ENCODE assay signal across 17 cellular contexts in genomic region chr2:216970369-216970915, GRCh38.
DNase-seq lines count a peak whose midpoint lies in the region; ATAC-seq, FAIRE-seq and TF ChIP-seq lines count a peak whose summit lies in the region.
"Had no signal": no experiment of that assay in that cellular context is flagged by ENCODE, and none has a peak within 500 bp of the region (broad histone marks: within the 10 kb centered on the region; RNA-seq: fewer than 3 reads in every experiment).

No MANE protein-coding gene starts in this region.

- no peak overlapping the region for H3K14ac ChIP-seq in H1 (ENCODE audit: insufficient read length)

- no peaks in the 10 kb centered on the region for H3K9me3 ChIP-seq in right atrium auricular region
- no peaks in the 10 kb centered on the region for H3K9me3 ChIP-seq in ascending aorta
- no peaks in the 10 kb centered on the region for H3K9me3 ChIP-seq in H1 (ENCODE audit: insufficient read depth in 2 of 2, low read depth in 1 of 2, low read length in 1 of 2)
- H3K9me3 ChIP-seq in aorta (ENCODE audit: control insufficient read depth, low read length), result no peaks in the 10 kb centered on the region
- no peaks in the 10 kb centered on the region for H3K9me3 ChIP-seq in effector memory CD4-positive, alpha-beta T cell (ENCODE audit: control insufficient read depth, low read length)
- H3K9me3 ChIP-seq: BLaER1 had no signal

- no peak for TF ChIP-seq POLR2A in H1 (IDR thresholded peaks at IDR 0.05; ENCODE audit: control extremely low read depth in 1 of 2, low read depth in 2 of 2, low read length in 2 of 2)

- no peak overlapping the region for H3K4me2 ChIP-seq in H1 (ENCODE audit: insufficient read depth in 1 of 2, low read depth in 2 of 2, low read length in 2 of 2)
- H3K4me2 ChIP-seq: BLaER1 had no signal

- no peak overlapping the region for H2BK15ac ChIP-seq in H1 (ENCODE audit: low read length)

- no peaks in the 10 kb centered on the region for H4K20me1 ChIP-seq in H1 (replicated peaks in 1 of 2; ENCODE audit: control insufficient read depth in 1 of 2, insufficient read depth in 2 of 2, low read length in 2 of 2)
- H4K20me1 ChIP-seq: BLaER1 had no signal

- H2BK120ac ChIP-seq in H1 (replicated peaks; ENCODE audit: low read depth, low read length), result no peak overlapping the region

- H4K5ac ChIP-seq in H1 (ENCODE audit: insufficient read length, low read depth, low read length), result no peak overlapping the region

- H3K79me2 ChIP-seq in H1 (ENCODE audit: control insufficient read depth in 1 of 2, insufficient read depth in 2 of 2, low read length in 2 of 2), result no peaks in the 10 kb centered on the region

- H3K27ac ChIP-seq in right atrium auricular region (no peak overlapping the region), ascending aorta (peak overlapping the region; percentile 9 to 43), H1 (ENCODE audit: low read depth, low read length) (no peak overlapping the region), aorta (ENCODE audit: low read depth in 1 of 2, low read length in 2 of 2) (peak overlapping the region in 1 of 2 donors; percentile 42)
- no peak overlapping the region for H3K27ac ChIP-seq in effector memory CD4-positive, alpha-beta T cell (ENCODE audit: insufficient read depth, low read length, poor library complexity, severe bottlenecking)
- H3K27ac ChIP-seq: BLaER1 had no signal

- no peak for ATAC-seq in Right ventricle myocardium inferior
- peak; percentile 4 for ATAC-seq in aorta (ENCODE audit: low FRiP score)
- ATAC-seq: HCT116 had no signal

- no peak overlapping the region for H4K91ac ChIP-seq in H1 (replicated peaks; ENCODE audit: insufficient read length, low read length)

- POLR2A ChIA-PET in H1 (lab: Charles Lee; ENCODE audit: partially characterized antibody), result no interaction called here

- CTCF ChIA-PET in H1 (lab: Charles Lee; ENCODE audit: partially characterized antibody), result interaction anchor here (0.6 kb wide), 1 partner anchor 580 kb away, joined by 3 read pairs; no protein-coding TSS in a partner anchor

- no peaks in the 10 kb centered on the region for H3K79me1 ChIP-seq in H1 (ENCODE audit: low read depth, low read length)

- no peak for FAIRE-seq in H1 (lab: Jason Lieb, UNC)
- FAIRE-seq: GM12892, H54, HTR-8/SVneo had no signal

- H3K36me3 ChIP-seq in right atrium auricular region, result no peaks in the 10 kb centered on the region
- no peaks in the 10 kb centered on the region for H3K36me3 ChIP-seq in ascending aorta
- H3K36me3 ChIP-seq in H1 (ENCODE audit: control insufficient read depth in 2 of 4, insufficient read depth in 4 of 4, low read length in 3 of 4), result no peaks in the 10 kb centered on the region
- H3K36me3 ChIP-seq in aorta (ENCODE audit: control insufficient read depth in 1 of 2, insufficient read depth in 2 of 2, low read length in 1 of 2), result no peaks in the 10 kb centered on the region
- no peaks in the 10 kb centered on the region for H3K36me3 ChIP-seq in effector memory CD4-positive, alpha-beta T cell (ENCODE audit: control insufficient read depth, insufficient read depth, low read length)
- H3K36me3 ChIP-seq: BLaER1 had no signal

- H3K4me3 ChIP-seq in right atrium auricular region, result no peak overlapping the region
- no peak overlapping the region for H3K4me3 ChIP-seq in ascending aorta
- H3K4me3 ChIP-seq in H1 (ENCODE audit: extremely low read depth in 1 of 4, insufficient read depth in 2 of 4, low read depth in 3 of 4, low read length in 4 of 4), result no peak overlapping the region
- H3K4me3 ChIP-seq in aorta (ENCODE audit: low read length in 2 of 2), result no peak overlapping the region
- H3K4me3 ChIP-seq in effector memory CD4-positive, alpha-beta T cell (ENCODE audit: insufficient read depth, low read depth, low read length, poor library complexity, severe bottlenecking), result no peak overlapping the region
- H3K4me3 ChIP-seq: BLaER1 had no signal

- no peak overlapping the region for H2BK5ac ChIP-seq in H1 (ENCODE audit: low read depth, low read length)

- no peak overlapping the region for H2AFZ ChIP-seq in H1 (ENCODE audit: low read length)

- DNase-seq in right atrium auricular region (ENCODE audit: low spot score), result peak; percentile 71
- DNase-seq in Right ventricle myocardium inferior (ENCODE audit: missing footprints), result no peak
- no peak for DNase-seq in ascending aorta (ENCODE audit: low spot score in 2 of 2)
- DNase-seq in H1 (ENCODE audit: low read depth in 1 of 2, low spot score in 2 of 2), result no peak
- DNase-seq in aorta, result peak in 1 of 2 donors; percentile 60
- no peak for DNase-seq in effector memory CD4-positive, alpha-beta T cell
- no peak for DNase-seq in DMS79 treated with DMSO at 0.1 percent for 48 hours (lab: John Stamatoyannopoulos, UW)
- DNase-seq: 8988T; AML-193; CD4-positive, CD25-positive, alpha-beta regulatory T cell; EL; GDM1 had no signal

- H3K27me3 ChIP-seq in right atrium auricular region (no peaks in the 10 kb centered on the region), ascending aorta (no peaks in the 10 kb centered on the region), H1 (replicated peaks in 1 of 4; ENCODE audit: control insufficient read depth in 3 of 4, extremely low read depth in 1 of 4, insufficient read depth in 3 of 4, low read length in 3 of 4) (no peaks in the 10 kb centered on the region; a peak in 2 of 7 replicates), aorta (ENCODE audit: control insufficient read depth in 1 of 2, insufficient read depth in 2 of 2, low read length in 1 of 2) (no peaks in the 10 kb centered on the region)
- H3K27me3 ChIP-seq in effector memory CD4-positive, alpha-beta T cell (replicated peaks; ENCODE audit: control insufficient read depth, insufficient read depth, low read length, poor library complexity, severe bottlenecking), result no peaks in the 10 kb centered on the region
- H3K27me3 ChIP-seq: BLaER1 had no signal

- H3K23ac ChIP-seq in H1 (ENCODE audit: insufficient read length), result no peak overlapping the region

- H3K23me2 ChIP-seq in H1 (ENCODE audit: low read depth, low read length), result no peaks in the 10 kb centered on the region

- no peak overlapping the region for H3K18ac ChIP-seq in H1 (ENCODE audit: extremely low read depth, low read length)

- no peak overlapping the region for H3K56ac ChIP-seq in H1 (replicated peaks; ENCODE audit: insufficient read length, low read depth, low read length)

- H4K8ac ChIP-seq in H1 (ENCODE audit: extremely low read depth, insufficient read depth, low read length), result peak overlapping the region; percentile 23; the same call in 1 of the 2 replicates

- no peak for TF ChIP-seq EP300 in H1 (IDR thresholded peaks at IDR 0.05; ENCODE audit: borderline replicate concordance in 1 of 2, low read depth in 2 of 2, low read length in 2 of 2)

- TF ChIP-seq CTCF in right atrium auricular region (IDR thresholded peaks at IDR 0.05), result no peak
- TF ChIP-seq CTCF in ascending aorta (IDR thresholded peaks at IDR 0.05), result no peak
- no peak for TF ChIP-seq CTCF in H1 (IDR thresholded peaks at IDR 0.05; ENCODE audit: control extremely low read depth in 1 of 3, insufficient read depth in 1 of 3, low read depth in 1 of 3, low read length in 3 of 3)

- H3K4me1 ChIP-seq in right atrium auricular region (peaks cover 0 to 15% of the 10 kb centered on the region in 2 donors), ascending aorta (peaks cover 7 to 53% of the 10 kb centered on the region in 2 donors), H1 (replicated peaks in 1 of 4; ENCODE audit: control insufficient read depth in 3 of 4, insufficient read depth in 4 of 4, low read length in 3 of 4) (no peaks in the 10 kb centered on the region), aorta (ENCODE audit: control insufficient read depth in 1 of 2, insufficient read depth in 2 of 2, low read length in 2 of 2) (peaks cover 9 to 31% of the 10 kb centered on the region in 2 donors)
- no peaks in the 10 kb centered on the region for H3K4me1 ChIP-seq in effector memory CD4-positive, alpha-beta T cell (ENCODE audit: control insufficient read depth, insufficient read depth, low read length, poor library complexity, severe bottlenecking)

- intact Hi-C loops in Right ventricle myocardium inferior (cut with DNase I), result no loop called here
- intact Hi-C loops in ascending aorta (cut with DNase I), result loop anchor here (2.0 to 5.0 kb wide), 2 partner anchors 136 to 258 kb away; no protein-coding TSS in a partner anchor
- intact Hi-C loops in aorta (cut with DNase I), result loop anchor here (5.0 to 10.0 kb wide), 7 partner anchors 84 to 544 kb away; partner anchors contain the start of gene IGFBP5 (in 2 of the 2)

- no peak for TF ChIP-seq RAD21 in H1 (IDR thresholded peaks at IDR 0.05 in 1 of 2, conservative IDR thresholded peaks at IDR 0.05 in 1 of 2; ENCODE audit: low read depth in 2 of 2, low read length in 2 of 2)

- no peak overlapping the region for H3K4ac ChIP-seq in H1 (replicated peaks; ENCODE audit: insufficient read length, low read depth, low read length)

- no peak overlapping the region for H3K9ac ChIP-seq in H1 (replicated peaks in 1 of 4; ENCODE audit: extremely low read depth in 1 of 4, low read depth in 3 of 4, low read length in 3 of 4)
- H3K9ac ChIP-seq: BLaER1 had no signal

- 83% methylated on average over 2 of the region's 2 CpGs; no CpG with 5 or more reads in 1 of the 2 experiments for WGBS in H1 (ENCODE audit: extremely low coverage in 1 of 2, insufficient coverage in 1 of 2, insufficient read length in 1 of 2, insufficient replicate concordance in 2 of 2, low coverage in 1 of 2, low lambda C conversion rate in 2 of 2, missing lambda C conversion rate in 1 of 2), 2 experiments
- WGBS in aorta, 2 donors, result 47 to 51% methylated on average over 2 of the region's 2 CpGs

- H2AK5ac ChIP-seq in H1 (ENCODE audit: low read depth, low read length), result no peak overlapping the region

- H2BK12ac ChIP-seq in H1 (ENCODE audit: low read depth, low read length), result no peak overlapping the region

- H2BK20ac ChIP-seq in H1 (ENCODE audit: low read length), result no peak overlapping the region

TF ChIP-seq in H1, 55 proteins besides CTCF, POLR2A, EP300 and RAD21 (continues in another document):
- TF ChIP-seq BACH1 (IDR thresholded peaks at IDR 0.05; ENCODE audit: low read length) (no peak), JUND (IDR thresholded peaks at IDR 0.05; ENCODE audit: low read length) (no peak), ATF3 (IDR thresholded peaks at IDR 0.05; ENCODE audit: insufficient read depth, low read depth, low read length) (no peak), KDM4A (IDR thresholded peaks at IDR 0.05; ENCODE audit: low read depth, low read length, severe bottlenecking) (no peak), CTBP2 (IDR thresholded peaks at IDR 0.05; ENCODE audit: borderline replicate concordance, insufficient read depth, insufficient read length, low read length) (no peak), SP2 (IDR thresholded peaks at IDR 0.05; ENCODE audit: low read length) (no peak), BCL11A (IDR thresholded peaks at IDR 0.05; ENCODE audit: low read depth in 2 of 2, low read length in 2 of 2) (no peak), SRF (IDR thresholded peaks at IDR 0.05; ENCODE audit: low read depth, low read length) (no peak), ZNF274 (IDR thresholded peaks at IDR 0.05; ENCODE audit: borderline replicate concordance, extremely low read depth, low read length) (no peak)

Comparison
In these comparisons a context has a peak if more than half of its experiments do, and no peak if none do; other contexts are left out.
1. H3K27ac ChIP-seq: peak in ascending aorta (2 of 2); none in right atrium auricular region (0 of 2), H1 (single experiment) and effector memory CD4-positive, alpha-beta T cell (single experiment).